ENCODE assay signal across 30 cellular contexts in the genomic region with DNA sequence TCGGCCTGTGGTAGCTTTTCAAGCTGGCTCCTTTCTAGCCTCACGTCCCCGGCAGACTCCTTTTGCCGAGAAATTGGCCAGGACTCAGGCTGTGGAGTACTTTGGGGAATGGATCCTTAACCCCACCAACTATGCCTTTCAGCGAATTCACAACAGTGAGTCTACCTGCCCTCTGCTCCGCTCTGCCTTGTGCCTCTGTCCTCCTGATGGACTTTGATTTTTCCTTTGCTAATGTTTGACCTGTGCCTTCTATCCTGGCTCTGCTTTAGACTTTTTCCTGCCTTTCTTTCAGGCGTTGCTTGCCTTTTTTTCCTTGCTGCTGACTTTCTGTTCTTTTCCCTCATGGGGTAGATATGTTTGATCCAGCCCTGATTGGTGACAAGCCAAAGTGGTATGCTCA.
"Had no signal": no experiment of that assay in that cellular context is flagged by ENCODE, and none has a peak within 500 bp of the region (broad histone marks: within the 10 kb centered on the region; RNA-seq: fewer than 3 reads in every experiment).

No MANE protein-coding gene starts in this region.

- DNase-seq: activated CD4-positive, CD25-positive, alpha-beta regulatory T cell; activated CD8-positive, alpha-beta memory T cell treated with anti-CD3 and anti-CD28 coated beads, Interleukin-2, amount 50 U/mL, for 4 hours; activated CD8-positive, alpha-beta T cell treated with anti-CD3 and anti-CD28 coated beads for 36 hours; activated naive CD4-positive, alpha-beta T cell treated with Interleukin-2 at 50 U/mL for 16 hours; activated naive CD8-positive, alpha-beta T cell treated with anti-CD3 and anti-CD28 coated beads, Interleukin-2, amount 50 U/mL, for 24 hours; activated T-cell treated with anti-CD3 and anti-CD28 coated beads, Interleukin-2, amount 50 U/mL, for 1 hour; amniotic stem cell; body of pancreas; MG63; MV-4-11; NCI-H1092 treated with DMSO at 0.1 percent for 48 hours; NCI-H1417 treated with DMSO at 0.1 percent for 48 hours; NCI-H1694; NCI-H2029; NCI-H2107; NCI-H2171 treated with DMSO at 0.1 percent for 48 hours; NCI-H226; NCI-H526; NCI-H82; NK-92 treated with Interleukin-12 subunit alpha and Interleukin-12 subunit beta, amount 100 ng/mL, for 24 hours; Peyer's patch; Right ventricle myocardium superior; SJCRH30; SK-N-SH; T-helper 1 cell had no signal

- H3K4me1 Mint-ChIP-seq: activated naive CD8-positive, alpha-beta T cell treated with anti-CD3 and anti-CD28 coated beads, Interleukin-2, amount 50 U/mL, for 24 hours had no signal

- H3K4me3 ChIP-seq: ascending aorta, body of pancreas, MG63, Peyer's patch, SJCRH30 had no signal

- H3K9ac ChIP-seq: SK-N-SH had no signal

- H3K4me1 ChIP-seq: ascending aorta, body of pancreas, Peyer's patch, SJCRH30 had no signal

- H3K9me3 ChIP-seq: ascending aorta, body of pancreas, MG63, Peyer's patch, SJCRH30, SK-N-SH had no signal

- H3K9me3 Mint-ChIP-seq: activated CD8-positive, alpha-beta T cell treated with anti-CD3 and anti-CD28 coated beads for 36 hours; activated naive CD4-positive, alpha-beta T cell treated with anti-CD3 and anti-CD28 coated beads, Interleukin-2, amount 50 U/mL, for 72 hours; activated naive CD8-positive, alpha-beta T cell treated with anti-CD3 and anti-CD28 coated beads, Interleukin-2, amount 50 U/mL, for 24 hours; activated T-helper 1 cell treated with anti-CD3 and anti-CD28 coated beads, Interleukin-12 subunit alpha, Interleukin-12 subunit beta, Interleukin-2, Interleukin-4 antibody, amounts not matched to agents 30 ng/mL and 10 ng/mL and 1 ng/mL, durations not matched to agents 14 hours and 24 hours and 36 hours had no signal

- H3K4me3 Mint-ChIP-seq: activated CD8-positive, alpha-beta T cell treated with anti-CD3 and anti-CD28 coated beads for 36 hours; activated naive CD8-positive, alpha-beta T cell treated with anti-CD3 and anti-CD28 coated beads, Interleukin-2, amount 50 U/mL, for 24 hours; activated T-helper 1 cell treated with anti-CD3 and anti-CD28 coated beads, Interleukin-12 subunit alpha, Interleukin-12 subunit beta, Interleukin-2, Interleukin-4 antibody, amounts not matched to agents 30 ng/mL and 10 ng/mL and 1 ng/mL, durations not matched to agents 14 hours and 24 hours and 36 hours had no signal

- H3K27ac ChIP-seq: ascending aorta, body of pancreas, Peyer's patch, RWPE1, SJCRH30, VCaP had no signal

- H3K27me3 Mint-ChIP-seq: activated CD8-positive, alpha-beta T cell treated with anti-CD3 and anti-CD28 coated beads for 36 hours; activated naive CD8-positive, alpha-beta T cell treated with anti-CD3 and anti-CD28 coated beads, Interleukin-2, amount 50 U/mL, for 24 hours had no signal

- ATAC-seq: activated CD8-positive, alpha-beta T cell treated with anti-CD3 and anti-CD28 coated beads for 36 hours; activated naive CD4-positive, alpha-beta T cell treated with anti-CD3 and anti-CD28 coated beads, Interleukin-2, amount 50 U/mL, for 72 hours; activated naive CD8-positive, alpha-beta T cell treated with anti-CD3 and anti-CD28 coated beads, Interleukin-2, amount 50 U/mL, for 24 hours; body of pancreas had no signal

- H3K27ac Mint-ChIP-seq: activated CD8-positive, alpha-beta T cell treated with anti-CD3 and anti-CD28 coated beads for 36 hours; activated naive CD4-positive, alpha-beta T cell treated with anti-CD3 and anti-CD28 coated beads, Interleukin-2, amount 50 U/mL, for 72 hours; activated naive CD8-positive, alpha-beta T cell treated with anti-CD3 and anti-CD28 coated beads, Interleukin-2, amount 50 U/mL, for 24 hours; activated T-helper 1 cell treated with anti-CD3 and anti-CD28 coated beads, Interleukin-12 subunit alpha, Interleukin-12 subunit beta, Interleukin-2, Interleukin-4 antibody, amounts not matched to agents 30 ng/mL and 10 ng/mL and 1 ng/mL, durations not matched to agents 14 hours and 24 hours and 36 hours had no signal

- H3K27me3 ChIP-seq: ascending aorta, body of pancreas, MG63, Peyer's patch, SJCRH30 had no signal

- H3K4me2 ChIP-seq: SK-N-SH had no signal
